ENCODE assay signal across 1 cellular context in genomic region chr11:19220903-19221682, GRCh38.
TF ChIP-seq lines count a peak whose summit lies in the region.

No MANE protein-coding gene starts in this region.

TF ChIP-seq in GM23338, 12 proteins besides CTCF, POLR2A, EP300 and RAD21 (continued from another document):
- TF ChIP-seq ZNF331 (CRISPR knock-in tag; IDR thresholded peaks at IDR 0.05; ENCODE audit: low read depth) (no peak), REST (IDR thresholded peaks at IDR 0.05; ENCODE audit: unreplicated experiment) (no peak), ZNF462 (CRISPR knock-in tag; IDR thresholded peaks at IDR 0.05) (no peak), JUNB (IDR thresholded peaks at IDR 0.05; ENCODE audit: unreplicated experiment) (no peak), STAT1 (IDR thresholded peaks at IDR 0.05; ENCODE audit: unreplicated experiment) (no peak), ZNF114 (CRISPR knock-in tag; IDR thresholded peaks at IDR 0.05) (no peak), NANOG (IDR thresholded peaks at IDR 0.05; ENCODE audit: borderline replicate concordance) (no peak)
